Comparison of ENCODE assay signal across 8 cellular contexts in genomic region chr12:109804820-109805761, GRCh38. TPM values are rescaled to one million over a fixed set of nuclear protein-coding genes. Genes with fewer than 3 reads are reported as not detected.
A peak's percentile ranks its signal among the peaks of the same experiment; 100 is the strongest.
DNase-seq lines count a peak whose midpoint lies in the region; ATAC-seq and TF ChIP-seq lines count a peak whose summit lies in the region.

No MANE protein-coding gene starts in this region.

- intact Hi-C loops in MCF 10A (cut with micrococcal nuclease), result loop anchor here (1.0 kb wide), 3 partner anchors 40 to 122 kb away; partner anchors contain the start of gene GLTP

- H3K27me3 Mint-ChIP-seq in MCF 10A (ENCODE audit: insufficient read depth, unreplicated experiment), result no peaks in the 10 kb centered on the region
- peaks cover 2% of the 10 kb centered on the region in 3 donors for H3K27me3 Mint-ChIP-seq in immature natural killer cell (ENCODE audit: low read depth in 3 of 3)

- CTCF ChIA-PET in MCF 10A (lab: Yijun Ruan, JAX), result interaction anchor here (0.5 to 6.1 kb wide), 46 partner anchors 10 to 484 kb away, joined by 3 to 300 read pairs (median 4); partner anchors contain the start of gene TRPV4

- no peak overlapping the region for H3K27ac Mint-ChIP-seq in MCF 10A (ENCODE audit: low read depth, unreplicated experiment)
- peak overlapping the region in 2 of 6 donors; percentile 20 to 36 for H3K27ac Mint-ChIP-seq in immature natural killer cell

- no peaks in the 10 kb centered on the region for H3K4me1 Mint-ChIP-seq in MCF 10A (ENCODE audit: insufficient read depth, unreplicated experiment)
- H3K4me1 Mint-ChIP-seq in immature natural killer cell, result peaks cover 0 to 2% of the 10 kb centered on the region in 2 donors

- H3K4me3 Mint-ChIP-seq in MCF 10A (ENCODE audit: unreplicated experiment) (no peak overlapping the region), immature natural killer cell (no peak overlapping the region)

- DNase-seq in GM03348 (ENCODE audit: low spot score) (peak; percentile 92), MG63 (peak; percentile 54), UCSD-AML1 (lab: John Stamatoyannopoulos, UW; ENCODE audit: unreplicated experiment) (peak; percentile 57), MCF 10A (ENCODE audit: unreplicated experiment) (peak; percentile 55), immature natural killer cell (peak; percentile 64 to 71 (median 65))
- DNase-seq in stimulated activated CD4-positive, alpha-beta T cell treated with anti-CD3 and anti-CD28 coated beads, Interleukin-15, amount 100 ng/mL, for 24 hours, result peak; percentile 69

- TF ChIP-seq CTCF in MCF 10A (IDR thresholded peaks at IDR 0.05; ENCODE audit: unreplicated experiment), result peak; percentile 96

- no peak overlapping the region for H3K4me3 ChIP-seq in MG63

- H3K9me3 ChIP-seq in MG63, result no peaks in the 10 kb centered on the region

- no peak for ATAC-seq in GM21576 (IDR thresholded peaks at IDR 0.05; ENCODE audit: unreplicated experiment)
- ATAC-seq in HG02763 (IDR thresholded peaks at IDR 0.05; ENCODE audit: unreplicated experiment), result no peak

- H3K9me3 Mint-ChIP-seq in MCF 10A (ENCODE audit: unreplicated experiment), result no peaks in the 10 kb centered on the region
- no peaks in the 10 kb centered on the region for H3K9me3 Mint-ChIP-seq in immature natural killer cell

- H3K36me3 ChIP-seq in MG63, result no peaks in the 10 kb centered on the region

- H3K36me3 Mint-ChIP-seq in MCF 10A (ENCODE audit: insufficient read depth, unreplicated experiment) (no peaks in the 10 kb centered on the region), immature natural killer cell (no peaks in the 10 kb centered on the region)

- POLR2A ChIA-PET in MCF 10A (lab: Yijun Ruan, JAX), result interaction anchor here (1.0 to 1.3 kb wide), 3 partner anchors 10 to 43 kb away, joined by 3 to 8 read pairs (median 3); no protein-coding TSS in a partner anchor

- H3K27me3 ChIP-seq in MG63, result no peaks in the 10 kb centered on the region

- BruUV-seq in MCF 10A (replicated peaks; lab: Mats Ljungman, UMichigan), result no TSS peak

RNA-seq across cellular contexts. Expression of gene TRPV4, which starts 28.1 kb away (rescaled TPM):
- 0.20 and 1.1 TPM in 2 replicates for total RNA-seq in MG63 (2014; rRNA removed; shearing (Covaris generic); ENCODE audit: low replicate concordance)
- 0.09 and 0.15 TPM in 2 replicates for total RNA-seq in MCF 10A (2022)
- not detected for polyA plus RNA-seq in immature natural killer cell
